ENCODE assay signal across 1 cellular context in the genomic region with DNA sequence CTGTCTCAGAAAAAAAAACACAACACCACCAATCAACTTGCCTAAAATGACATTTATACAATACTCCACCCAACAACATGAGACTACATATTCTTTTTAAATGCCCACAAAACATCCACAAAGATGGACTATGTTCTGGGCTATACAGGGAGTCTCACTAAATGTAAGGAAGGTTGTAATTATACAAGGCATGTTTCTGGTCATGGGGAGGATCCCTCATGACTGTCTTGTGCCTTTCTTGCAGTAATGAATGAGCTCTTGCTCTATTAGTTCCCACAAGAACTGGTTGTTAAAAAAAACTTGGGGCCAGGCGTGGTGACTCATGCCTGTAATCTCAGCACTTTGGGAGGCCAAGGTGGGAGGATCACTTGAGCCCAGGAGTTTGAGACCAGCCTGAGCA.
TF ChIP-seq lines count a peak whose summit lies in the region.

No MANE protein-coding gene starts in this region.

TF ChIP-seq in K562, 482 proteins besides CTCF, POLR2A, EP300 and RAD21:
- TF ChIP-seq, protein P1, sequence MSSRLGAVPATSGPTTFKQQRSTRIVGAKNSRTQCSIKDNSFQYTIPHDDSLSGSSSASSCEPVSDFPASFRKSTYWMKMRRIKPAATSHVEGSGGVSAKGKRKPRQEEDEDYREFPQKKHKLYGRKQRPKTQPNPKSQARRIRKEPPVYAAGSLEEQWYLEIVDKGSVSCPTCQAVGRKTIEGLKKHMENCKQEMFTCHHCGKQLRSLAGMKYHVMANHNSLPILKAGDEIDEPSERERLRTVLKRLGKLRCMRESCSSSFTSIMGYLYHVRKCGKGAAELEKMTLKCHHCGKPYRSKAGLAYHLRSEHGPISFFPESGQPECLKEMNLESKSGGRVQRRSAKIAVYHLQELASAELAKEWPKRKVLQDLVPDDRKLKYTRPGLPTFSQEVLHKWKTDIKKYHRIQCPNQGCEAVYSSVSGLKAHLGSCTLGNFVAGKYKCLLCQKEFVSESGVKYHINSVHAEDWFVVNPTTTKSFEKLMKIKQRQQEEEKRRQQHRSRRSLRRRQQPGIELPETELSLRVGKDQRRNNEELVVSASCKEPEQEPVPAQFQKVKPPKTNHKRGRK (tag; IDR thresholded peaks at IDR 0.05) = no peak
- TF ChIP-seq, protein P2, sequence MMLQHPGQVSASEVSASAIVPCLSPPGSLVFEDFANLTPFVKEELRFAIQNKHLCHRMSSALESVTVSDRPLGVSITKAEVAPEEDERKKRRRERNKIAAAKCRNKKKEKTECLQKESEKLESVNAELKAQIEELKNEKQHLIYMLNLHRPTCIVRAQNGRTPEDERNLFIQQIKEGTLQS (IDR thresholded peaks at IDR 0.05) = peak; percentile 41
- TF ChIP-seq, protein P2 (CRISPR knock-in tag; conservative IDR thresholded peaks at IDR 0.05) = no peak
